In genomic region chr2:156736950-156737349, GRCh38 we compare ENCODE assay signal across 22 cellular contexts.
DNase-seq lines count a peak whose midpoint lies in the region; ATAC-seq, FAIRE-seq and TF ChIP-seq lines count a peak whose summit lies in the region.
"Had no signal": no experiment of that assay in that cellular context is flagged by ENCODE, and none has a peak within 500 bp of the region (broad histone marks: within the 10 kb centered on the region; RNA-seq: fewer than 3 reads in every experiment).

No MANE protein-coding gene starts in this region.

- no peak overlapping the region for H2BK120ac ChIP-seq in IMR-90 (ENCODE audit: low read depth, low read length)

- no TSS peak for BruUV-seq in IMR-90 (replicated peaks; lab: Mats Ljungman, UMichigan)
- BruUV-seq in K562 (replicated peaks; lab: Mats Ljungman, UMichigan) = no TSS peak

- H2AK5ac ChIP-seq in IMR-90 (ENCODE audit: low read depth, low read length) = no peak overlapping the region

- no peak overlapping the region for H3K9ac ChIP-seq in IMR-90 (ENCODE audit: low read depth, low read length)
- H3K9ac ChIP-seq in K562 (ENCODE audit: insufficient read depth in 1 of 2, low read depth in 2 of 2, low read length in 2 of 2) = no peak overlapping the region
- H3K9ac ChIP-seq: BLaER1 treated with 17β-estradiol and CSF1 and Interleukin-3, amounts not matched to agents 10 nM and 100 nM had no signal

- no peaks in the 10 kb centered on the region for H3K9me3 Mint-ChIP-seq in immature natural killer cell
- H3K9me3 Mint-ChIP-seq: CD4-positive, alpha-beta T cell; CD8-positive, alpha-beta T cell had no signal

- no peak overlapping the region for H2BK15ac ChIP-seq in IMR-90 (ENCODE audit: low read depth, low read length)

- H3K4me3 ChIP-seq in A549 = no peak overlapping the region
- no peak overlapping the region for H3K4me3 ChIP-seq in IMR-90 (ENCODE audit: insufficient read depth, low read depth, low read length)
- no peak overlapping the region for H3K4me3 ChIP-seq in K562
- H3K4me3 ChIP-seq: BLaER1 treated with 17β-estradiol and CSF1 and Interleukin-3, amounts not matched to agents 10 nM and 100 nM had no signal

- dilution Hi-C loops in IMR-90 (cut with HindIII; ENCODE audit: low sequenced_read_pairs, unreplicated experiment) = no loop called here

- no peaks in the 10 kb centered on the region for H3K36me3 Mint-ChIP-seq in immature natural killer cell
- H3K36me3 Mint-ChIP-seq: CD8-positive, alpha-beta T cell had no signal

- H2AK9ac ChIP-seq in IMR-90 (replicated peaks; ENCODE audit: low read depth, low read length, poor library complexity) = no peak overlapping the region

- H3K9me3 ChIP-seq in A549 (no peaks in the 10 kb centered on the region), IMR-90 (ENCODE audit: control insufficient read depth, insufficient read depth, low read length) (no peaks in the 10 kb centered on the region), K562 (replicated peaks; ENCODE audit: control insufficient read depth, insufficient read depth, low read depth, low read length) (no peaks in the 10 kb centered on the region)
- H3K9me3 ChIP-seq: BLaER1 treated with 17β-estradiol and CSF1 and Interleukin-3, amounts not matched to agents 10 nM and 100 nM; Caco-2 had no signal

- H3K36me3 ChIP-seq in IMR-90 (ENCODE audit: control insufficient read depth, insufficient read depth, low read length) (no peaks in the 10 kb centered on the region), K562 (ENCODE audit: control insufficient read depth, insufficient read depth, low read length) (no peaks in the 10 kb centered on the region)
- H3K36me3 ChIP-seq: BLaER1 treated with 17β-estradiol and CSF1 and Interleukin-3, amounts not matched to agents 10 nM and 100 nM had no signal

- FAIRE-seq in A549 (lab: Jason Lieb, UNC) (no peak), K562 (lab: Jason Lieb, UNC) (no peak)
- FAIRE-seq: A204.1, D721Med, G401.6, GM12891, GM19239 had no signal

- no peaks in the 10 kb centered on the region for H4K20me1 ChIP-seq in IMR-90 (ENCODE audit: insufficient read depth, low read length)
- H4K20me1 ChIP-seq in K562 (replicated peaks; ENCODE audit: control insufficient read depth, insufficient read depth, low read length) = no peaks in the 10 kb centered on the region
- H4K20me1 ChIP-seq: BLaER1 treated with 17β-estradiol and CSF1 and Interleukin-3, amounts not matched to agents 10 nM and 100 nM had no signal

- no peak for ATAC-seq in A549
- no peak for ATAC-seq in IMR-90 (ENCODE audit: low read depth)
- ATAC-seq in K562 = no peak
- ATAC-seq: CD8-positive, alpha-beta T cell had no signal

- POLR2A ChIA-PET in A549 (lab: Yijun Ruan, JAX) = no interaction called here
- POLR2A ChIA-PET in IMR-90 (lab: Charles Lee; ENCODE audit: unreplicated experiment) = no interaction called here
- POLR2A ChIA-PET in K562 (lab: Yijun Ruan, JAX) = interaction anchor here (1.0 to 1.7 kb wide), 2 partner anchors 8 to 777 kb away, joined by 3 to 6 read pairs; no protein-coding TSS in a partner anchor

- no peaks in the 10 kb centered on the region for H3K4me1 Mint-ChIP-seq in immature natural killer cell
- H3K4me1 Mint-ChIP-seq: B cell had no signal

- no peak for TF ChIP-seq RAD21 in A549 (conservative IDR thresholded peaks at IDR 0.05 in 1 of 2, IDR thresholded peaks at IDR 0.05 in 1 of 2)
- no peak for TF ChIP-seq RAD21 in IMR-90 (IDR thresholded peaks at IDR 0.05; ENCODE audit: low read length)
- no peak for TF ChIP-seq RAD21 in K562 (CRISPR knock-in tag; conservative IDR thresholded peaks at IDR 0.05 in 1 of 2, IDR thresholded peaks at IDR 0.05 in 1 of 2)

- no peak overlapping the region for H3K27ac Mint-ChIP-seq in immature natural killer cell
- H3K27ac Mint-ChIP-seq: B cell; CD4-positive, alpha-beta T cell; CD8-positive, alpha-beta T cell had no signal

- TF ChIP-seq EP300 in A549 (IDR thresholded peaks at IDR 0.05) (no peak), K562 (IDR thresholded peaks at IDR 0.05; ENCODE audit: low read length) (no peak)

- TF ChIP-seq POLR2A in A549 (IDR thresholded peaks at IDR 0.05; ENCODE audit: low read length) (no peak), IMR-90 (IDR thresholded peaks at IDR 0.05; ENCODE audit: low read depth, low read length) (no peak), K562 (conservative IDR thresholded peaks at IDR 0.05) (no peak)

- no peaks in the 10 kb centered on the region for H3K79me1 ChIP-seq in IMR-90 (ENCODE audit: low read depth in 1 of 2, low read length in 2 of 2)

- H3K18ac ChIP-seq in IMR-90 (ENCODE audit: low read depth, low read length) = no peak overlapping the region

- H4K8ac ChIP-seq in IMR-90 (ENCODE audit: low read depth in 2 of 2, low read length in 2 of 2) = no peak overlapping the region

- H3K27me3 ChIP-seq in IMR-90 (ENCODE audit: control insufficient read depth, insufficient read depth, low read length) = no peaks in the 10 kb centered on the region
- H3K27me3 ChIP-seq in K562 (ENCODE audit: control insufficient read depth in 2 of 2, insufficient read depth in 2 of 2, low read length in 2 of 2) = no peaks in the 10 kb centered on the region
- H3K27me3 ChIP-seq: BLaER1 treated with 17β-estradiol and CSF1 and Interleukin-3, amounts not matched to agents 10 nM and 100 nM had no signal

- H3K23ac ChIP-seq in IMR-90 (ENCODE audit: low read depth, low read length) = no peak overlapping the region

- no peak for TF ChIP-seq CTCF in A549 (IDR thresholded peaks at IDR 0.05)
- no peak for TF ChIP-seq CTCF in IMR-90 (conservative IDR thresholded peaks at IDR 0.05; ENCODE audit: low read depth, low read length)
- TF ChIP-seq CTCF in K562 (IDR thresholded peaks at IDR 0.05 in 2 of 3, conservative IDR thresholded peaks at IDR 0.05 in 1 of 3; ENCODE audit: insufficient read depth in 2 of 3, low read depth in 1 of 3, low read length in 3 of 3) = no peak

- H3K4me1 ChIP-seq in A549 (no peaks in the 10 kb centered on the region), IMR-90 (ENCODE audit: control insufficient read depth, insufficient read depth, low read length) (no peaks in the 10 kb centered on the region), K562 (replicated peaks in 1 of 2; ENCODE audit: control insufficient read depth in 2 of 2, insufficient read depth in 2 of 2, low read length in 2 of 2) (no peaks in the 10 kb centered on the region)
- H3K4me1 ChIP-seq: BLaER1 treated with 17β-estradiol and CSF1 and Interleukin-3, amounts not matched to agents 10 nM and 100 nM had no signal

- no peaks in the 10 kb centered on the region for H3K9me1 ChIP-seq in IMR-90 (ENCODE audit: insufficient read depth, low read length)
- no peaks in the 10 kb centered on the region for H3K9me1 ChIP-seq in K562 (ENCODE audit: control insufficient read depth, insufficient read depth, low read length)

- peaks cover 0 to 5% (median 0%) of the 10 kb centered on the region in 3 donors for H3K27me3 Mint-ChIP-seq in immature natural killer cell (ENCODE audit: low read depth in 3 of 3)
- H3K27me3 Mint-ChIP-seq: B cell had no signal

- H4K5ac ChIP-seq in IMR-90 (ENCODE audit: low read depth, low read length) = no peak overlapping the region

- H3K27ac ChIP-seq in A549 = no peak overlapping the region
- no peak overlapping the region for H3K27ac ChIP-seq in IMR-90 (ENCODE audit: insufficient read depth, low read length)
- no peak overlapping the region for H3K27ac ChIP-seq in K562 (ENCODE audit: extremely low read depth, low read depth, low read length)
- H3K27ac ChIP-seq: BLaER1 treated with 17β-estradiol and CSF1 and Interleukin-3, amounts not matched to agents 10 nM and 100 nM; C4-2B had no signal

- H2BK5ac ChIP-seq in IMR-90 (ENCODE audit: low read depth, low read length, poor library complexity, severe bottlenecking) = no peak overlapping the region

- CTCF ChIA-PET in A549 (lab: Yijun Ruan, JAX) (no interaction called here), IMR-90 (lab: Yijun Ruan, JAX) (no interaction called here), K562 (lab: Yijun Ruan, JAX; ENCODE audit: low intra/inter-chr PET ratio) (no interaction called here)

- in situ Hi-C loops in IMR-90 (cut with MboI; ENCODE audit: low sequenced_read_pairs) = no loop called here
- in situ Hi-C loops in K562 (cut with MboI) = no loop called here

- H3K4me3 Mint-ChIP-seq in immature natural killer cell = no peak overlapping the region
- H3K4me3 Mint-ChIP-seq: B cell; CD4-positive, alpha-beta T cell; CD8-positive, alpha-beta T cell had no signal

- DNase-seq in A549 (ENCODE audit: low read depth in 1 of 2, low spot score in 1 of 2) (no peak), IMR-90 (no peak), K562 (ENCODE audit: extremely low read depth in 1 of 4, low spot score in 3 of 4) (no peak), immature natural killer cell (no peak), NCI-H69 (lab: John Stamatoyannopoulos, UW) (no peak)
- no peak for DNase-seq in effector CD8-positive, alpha-beta T cell (lab: John Stamatoyannopoulos, UW)
- DNase-seq: 8988T; AML-193; Caco-2; Calu3; CD4-positive, alpha-beta T cell; CD8-positive, alpha-beta T cell; DMS79 treated with DMSO at 0.1 percent for 48 hours; GF-D8 had no signal

- H4K91ac ChIP-seq in IMR-90 (ENCODE audit: insufficient read depth, low read depth, low read length) = no peak overlapping the region

- no peak overlapping the region for H3K56ac ChIP-seq in IMR-90 (ENCODE audit: extremely low read depth, insufficient read depth, low read length)

- H3K4ac ChIP-seq in IMR-90 (ENCODE audit: low read depth, low read length) = no peak overlapping the region

- WGBS in A549 (ENCODE audit: missing lambda C conversion rate) = 14% methylated on average over 4 of the region's 4 CpGs
- WGBS in IMR-90 (ENCODE audit: extremely low coverage in 2 of 2, insufficient read length in 1 of 2), 2 experiments = no CpG with 5 or more reads among the region's 4 CpGs
- WGBS in K562 (ENCODE audit: insufficient coverage, low coverage, missing lambda C conversion rate) = 3% methylated on average over 4 of the region's 4 CpGs

- intact Hi-C loops in IMR-90 (cut with micrococcal nuclease) = no loop called here
- intact Hi-C loops in K562 (cut with micrococcal nuclease) = no loop called here

- H3K4me2 ChIP-seq in A549 (no peak overlapping the region), IMR-90 (ENCODE audit: low read depth, low read length) (no peak overlapping the region), K562 (ENCODE audit: insufficient read depth, low read length) (no peak overlapping the region)
- H3K4me2 ChIP-seq: BLaER1 treated with 17β-estradiol and CSF1 and Interleukin-3, amounts not matched to agents 10 nM and 100 nM had no signal

- H2AFZ ChIP-seq in IMR-90 (replicated peaks; ENCODE audit: low read length, poor library complexity) (no peak overlapping the region), K562 (ENCODE audit: low read depth, low read length) (no peak overlapping the region)

- H2BK20ac ChIP-seq in IMR-90 (ENCODE audit: low read depth, low read length) = no peak overlapping the region

- no peak overlapping the region for H3K14ac ChIP-seq in IMR-90 (replicated peaks; ENCODE audit: low read depth, low read length)

- H3K79me2 ChIP-seq in K562 (ENCODE audit: control insufficient read depth, insufficient read depth, low read length) = no peaks in the 10 kb centered on the region

TF ChIP-seq in A549, 52 proteins besides CTCF, POLR2A, EP300 and RAD21 (continues in another document):
- TF ChIP-seq MAZ (IDR thresholded peaks at IDR 0.05; ENCODE audit: borderline replicate concordance, low read depth, low read length) = no peak

TF ChIP-seq in IMR-90, 13 proteins besides CTCF, POLR2A, EP300 and RAD21 (continues in another document):
- no peak for TF ChIP-seq MAZ (IDR thresholded peaks at IDR 0.05; ENCODE audit: borderline replicate concordance, low read depth, low read length)

TF ChIP-seq in K562, 482 proteins besides CTCF, POLR2A, EP300 and RAD21 (continues in another document):
- TF ChIP-seq HDAC1 (IDR thresholded peaks at IDR 0.05) = no peak

Comparison
In these comparisons a context has a peak if more than half of its experiments do, and no peak if none do; other contexts are left out.
1. Of the 35 proteins assayed by ChIP-seq in both K562 and A549: peak only in K562: none; only in A549: none; in both: MAFK; in neither: 34.